ENCODE assay signal across 8 cellular contexts in the genomic region with DNA sequence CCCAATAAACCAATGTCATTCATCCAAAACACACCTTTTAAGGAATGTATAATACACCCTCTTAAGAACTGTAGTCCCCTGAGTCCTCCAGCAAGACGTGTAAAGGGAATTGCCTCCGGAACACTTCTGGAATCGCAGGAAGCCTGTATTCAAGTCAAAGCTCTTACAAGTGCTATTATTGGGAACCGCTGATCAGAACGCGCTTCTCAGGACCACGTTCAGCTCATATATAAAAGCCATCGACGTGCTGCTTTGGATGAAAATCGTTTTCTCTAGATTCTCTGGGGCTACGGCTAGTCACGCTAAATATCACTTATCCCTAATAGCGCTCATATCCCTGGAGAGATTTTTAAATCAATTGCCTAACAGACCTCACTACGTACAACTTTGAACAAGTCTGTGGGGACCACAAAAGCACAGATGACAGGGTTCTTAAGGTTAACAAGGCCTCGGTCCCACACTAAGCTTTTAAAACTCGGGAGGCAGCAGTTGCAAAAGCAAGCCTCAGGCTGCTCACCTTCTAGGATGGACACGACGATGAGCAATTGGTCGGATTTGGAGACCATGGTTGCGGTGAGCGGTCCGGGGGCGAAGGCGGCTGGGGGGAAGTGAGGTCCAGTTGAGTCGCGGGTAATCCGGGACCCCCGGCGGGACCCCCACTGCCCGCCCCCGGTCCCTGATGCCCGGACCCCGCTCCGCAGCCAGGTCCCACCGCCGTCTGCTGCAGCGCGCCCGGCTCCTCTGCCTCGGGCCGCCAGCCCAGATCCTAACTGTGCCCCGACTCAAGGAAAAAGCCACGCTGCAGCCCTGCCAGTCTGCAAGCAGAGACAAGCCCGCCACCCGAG. TPM values are rescaled to one million over a fixed set of nuclear protein-coding genes. Genes with fewer than 3 reads are reported as not detected.
DNase-seq lines count a peak whose midpoint lies in the region; ATAC-seq, FAIRE-seq and TF ChIP-seq lines count a peak whose summit lies in the region.

No MANE protein-coding gene starts in this region.

- DNase-seq in Ammon's horn (ENCODE audit: low spot score) (peak; percentile 45), GM12891 (ENCODE audit: insufficient read length, low spot score) (peak; percentile 12), NCI-H748 (lab: John Stamatoyannopoulos, UW; ENCODE audit: unreplicated experiment) (peak; percentile 73), caudate nucleus (lab: John Stamatoyannopoulos, UW) (peak in 29 of 61 donors; percentile 16 to 69 (median 51)), kidney epithelial cell (ENCODE audit: low read depth) (no peak)
- peak in 1 of 2 donors; percentile 36 for DNase-seq in stimulated activated naive CD8-positive, alpha-beta T cell treated with anti-CD3 and anti-CD28 coated beads, Interleukin-15, amount 100 ng/mL, for 72 hours

- no peaks in the 10 kb centered on the region for H3K27me3 ChIP-seq in kidney epithelial cell (ENCODE audit: control insufficient read depth, insufficient read depth, low read length)

- no peaks in the 10 kb centered on the region for H3K36me3 ChIP-seq in kidney epithelial cell (ENCODE audit: control insufficient read depth, insufficient read depth, low read length)

- no peaks in the 10 kb centered on the region for H3K27me3 Mint-ChIP-seq in stimulated activated naive CD8-positive, alpha-beta T cell treated with anti-CD3 and anti-CD28 coated beads, Interleukin-15, amount 100 ng/mL, for 72 hours

- peak overlapping the region; percentile 73 for H3K27ac ChIP-seq in caudate nucleus (ENCODE audit: low read depth, low read length)

- peak; percentile 17 for ATAC-seq in HG02938 (IDR thresholded peaks at IDR 0.05; ENCODE audit: unreplicated experiment)
- ATAC-seq in stimulated activated naive CD8-positive, alpha-beta T cell treated with anti-CD3 and anti-CD28 coated beads, Interleukin-15, amount 100 ng/mL, for 72 hours: peak; percentile 10
- no peak for ATAC-seq in activated CD4-positive, CD25-positive, alpha-beta regulatory T cell treated with anti-CD3 and anti-CD28 coated beads, Interleukin-2, amount 50 U/mL, for 24 hours

- peak overlapping the region; percentile 79 for H3K4me3 ChIP-seq in kidney epithelial cell (ENCODE audit: low read depth, low read length)

- no peaks in the 10 kb centered on the region for H3K9me3 Mint-ChIP-seq in stimulated activated naive CD8-positive, alpha-beta T cell treated with anti-CD3 and anti-CD28 coated beads, Interleukin-15, amount 100 ng/mL, for 72 hours

- peak overlapping the region in 1 of 2 donors; percentile 96 for H3K27ac Mint-ChIP-seq in stimulated activated naive CD8-positive, alpha-beta T cell treated with anti-CD3 and anti-CD28 coated beads, Interleukin-15, amount 100 ng/mL, for 72 hours

- FAIRE-seq in GM12891 (lab: Jason Lieb, UNC): no peak

- no peak for TF ChIP-seq POLR2A in GM12891 (IDR thresholded peaks at IDR 0.05; ENCODE audit: low read depth, low read length)

- TF ChIP-seq CTCF in kidney epithelial cell (IDR thresholded peaks at IDR 0.05; ENCODE audit: insufficient read depth, low read length, poor library complexity, severe bottlenecking): no peak

- H3K4me1 Mint-ChIP-seq in stimulated activated naive CD8-positive, alpha-beta T cell treated with anti-CD3 and anti-CD28 coated beads, Interleukin-15, amount 100 ng/mL, for 72 hours: peaks cover 18% of the 10 kb centered on the region

- H3K4me3 Mint-ChIP-seq in stimulated activated naive CD8-positive, alpha-beta T cell treated with anti-CD3 and anti-CD28 coated beads, Interleukin-15, amount 100 ng/mL, for 72 hours: no peak overlapping the region

TF ChIP-seq in GM12891, 5 proteins besides CTCF, POLR2A, EP300 and RAD21:
- TF ChIP-seq SPI1 (IDR thresholded peaks at IDR 0.05; ENCODE audit: low read depth, low read length) (0 out of 2 replicates have a peak, but pooled peaks have one; percentile 9), POLR2AphosphoS5 (IDR thresholded peaks at IDR 0.05; ENCODE audit: low read depth, low read length) (no peak), POU2F2 (IDR thresholded peaks at IDR 0.05; ENCODE audit: low read depth, low read length) (no peak), TAF1 (IDR thresholded peaks at IDR 0.05; ENCODE audit: low read depth, low read length) (no peak)

RNA-seq across cellular contexts. Expression of a gene that starts 0.5 kb away (rescaled TPM):
- polyA plus RNA-seq in GM12891 (2012; ENCODE audit: low read depth, missing spikeins): 4.0 TPM
- total RNA-seq in kidney epithelial cell: 16.4 and 20.1 TPM in 2 replicates

Comparison
In these comparisons a context has a peak if more than half of its experiments do, and no peak if none do; other contexts are left out.
1. ATAC-seq: peak in HG02938 (single experiment) and stimulated activated naive CD8-positive, alpha-beta T cell treated with anti-CD3 and anti-CD28 coated beads, Interleukin-15, amount 100 ng/mL, for 72 hours (single experiment); none in activated CD4-positive, CD25-positive, alpha-beta regulatory T cell treated with anti-CD3 and anti-CD28 coated beads, Interleukin-2, amount 50 U/mL, for 24 hours (0 of 2).